In the genomic region with DNA sequence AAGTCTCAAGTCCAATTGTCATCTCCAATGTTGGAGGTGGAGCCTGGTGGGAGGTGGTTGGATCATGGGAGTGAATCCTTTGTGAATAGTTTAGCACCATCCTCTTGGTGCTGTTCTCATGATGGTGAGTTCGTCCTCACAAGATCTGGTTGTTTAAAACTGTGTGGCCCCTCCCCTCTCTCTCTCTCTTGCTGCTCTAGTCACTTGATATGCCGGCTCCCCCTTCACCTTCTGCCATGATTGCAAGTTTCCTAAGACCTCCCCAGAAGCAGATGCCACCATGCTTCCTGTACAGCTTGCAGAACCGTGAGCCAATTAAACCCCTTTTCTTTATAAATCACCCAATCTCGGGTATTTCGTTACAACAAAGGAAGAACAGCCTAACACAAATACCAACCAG, we compare ENCODE assay signal across 24 cellular contexts.
"Had no signal": no experiment of that assay in that cellular context is flagged by ENCODE, and none has a peak within 500 bp of the region (broad histone marks: within the 10 kb centered on the region; RNA-seq: fewer than 3 reads in every experiment).

No MANE protein-coding gene starts in this region.

- DNase-seq: heart right ventricle; islet precursor cell; lower lobe of right lung; mesendoderm; naive B cell; natural killer cell; nephron progenitor cell; occipital lobe; ovary; right cardiac atrium; sigmoid colon; small intestine; spleen; stimulated activated CD4-positive, alpha-beta T cell treated with anti-CD3 and anti-CD28 coated beads, Interleukin-4, amount 100 ng/mL, for 24 hours; stimulated activated naive CD4-positive, alpha-beta T cell; tibial artery; trophoblast cell; upper lobe of right lung had no signal

- H3K27ac Mint-ChIP-seq: mesothelial cell of epicardium; naive B cell; natural killer cell; nephron progenitor cell; neural progenitor cell; progenitor cell of endocrine pancreas; stimulated activated effector memory CD8-positive, alpha-beta T cell treated with anti-CD3 and anti-CD28 coated beads, Interleukin-12 subunit alpha, Interleukin-12 subunit beta, amount 100 ng/mL, for 72 hours; stimulated activated naive CD8-positive, alpha-beta T cell treated with anti-CD3 and anti-CD28 coated beads, Interleukin-15, Interleukin-2, amounts not matched to agents 100 ng/mL and 50 ng/mL, for 24 hours had no signal

- H3K4me3 Mint-ChIP-seq: mesothelial cell of epicardium; naive B cell; natural killer cell; nephron progenitor cell; neural progenitor cell; stimulated activated effector memory CD8-positive, alpha-beta T cell treated with anti-CD3 and anti-CD28 coated beads, Interleukin-12 subunit alpha, Interleukin-12 subunit beta, amount 100 ng/mL, for 72 hours; stimulated activated naive CD8-positive, alpha-beta T cell treated with anti-CD3 and anti-CD28 coated beads, Interleukin-15, Interleukin-2, amounts not matched to agents 100 ng/mL and 50 ng/mL, for 24 hours had no signal

- ATAC-seq: heart right ventricle; left lobe of liver; lower lobe of right lung; natural killer cell; right cardiac atrium; stimulated activated effector memory CD8-positive, alpha-beta T cell treated with anti-CD3 and anti-CD28 coated beads, Interleukin-12 subunit alpha, Interleukin-12 subunit beta, amount 100 ng/mL, for 72 hours; upper lobe of right lung had no signal

- H3K9me3 Mint-ChIP-seq: stimulated activated naive CD8-positive, alpha-beta T cell treated with anti-CD3 and anti-CD28 coated beads, Interleukin-15, Interleukin-2, amounts not matched to agents 100 ng/mL and 50 ng/mL, for 24 hours had no signal

- H3K4me1 Mint-ChIP-seq: mesothelial cell of epicardium; naive B cell; natural killer cell; neural progenitor cell; stimulated activated effector memory CD8-positive, alpha-beta T cell treated with anti-CD3 and anti-CD28 coated beads, Interleukin-12 subunit alpha, Interleukin-12 subunit beta, amount 100 ng/mL, for 72 hours had no signal

- H3K36me3 Mint-ChIP-seq: mesothelial cell of epicardium; natural killer cell; neural progenitor cell; stimulated activated effector memory CD8-positive, alpha-beta T cell treated with anti-CD3 and anti-CD28 coated beads, Interleukin-12 subunit alpha, Interleukin-12 subunit beta, amount 100 ng/mL, for 72 hours had no signal

- H3K27me3 Mint-ChIP-seq: naive B cell; stimulated activated naive CD8-positive, alpha-beta T cell treated with anti-CD3 and anti-CD28 coated beads, Interleukin-15, Interleukin-2, amounts not matched to agents 100 ng/mL and 50 ng/mL, for 24 hours had no signal
